Comparison of ENCODE assay signal across 9 cellular contexts in the genomic region with DNA sequence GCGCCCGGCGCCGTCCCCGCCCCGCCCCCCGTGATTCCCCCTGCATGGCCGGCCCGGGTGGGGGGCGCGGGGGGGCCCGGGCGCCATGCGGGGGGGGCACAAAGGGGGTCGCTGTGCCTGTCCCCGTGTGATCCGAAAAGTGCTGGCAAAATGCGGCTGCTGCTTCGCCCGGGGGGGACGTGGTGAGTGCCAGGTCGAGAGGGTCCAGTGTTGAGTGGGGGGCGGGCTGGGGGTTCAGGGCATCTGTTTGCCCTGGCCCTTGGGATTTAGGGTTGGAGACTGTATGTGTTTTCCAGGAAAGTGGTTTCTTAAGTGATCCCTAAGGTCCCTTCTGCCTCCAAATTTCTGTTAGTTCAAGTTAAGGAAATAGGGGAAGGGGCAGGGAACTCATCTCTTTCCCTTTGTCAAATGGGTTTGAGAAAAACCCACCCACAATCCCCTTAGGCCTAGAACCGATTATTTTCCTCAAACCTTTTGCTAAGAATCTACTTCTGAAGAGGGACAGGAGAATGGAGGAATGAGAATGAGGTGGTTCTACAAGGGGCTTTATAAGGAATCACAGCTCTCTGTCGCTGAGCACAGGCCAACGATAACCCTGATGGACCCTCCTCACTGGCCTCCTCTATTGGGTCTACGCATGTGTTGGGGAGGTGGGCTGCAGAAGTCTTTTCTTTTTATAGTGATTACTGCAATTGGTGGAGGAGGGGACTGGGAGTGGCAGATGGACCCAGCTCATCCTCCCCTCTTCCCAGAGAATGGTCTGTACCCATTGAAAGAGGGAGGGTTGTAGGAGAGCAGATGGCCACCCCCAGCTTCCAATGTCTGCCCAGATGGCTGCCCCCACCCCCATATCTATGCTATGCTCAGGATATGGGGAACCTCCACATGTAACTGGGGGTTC. TPM values are rescaled to one million over a fixed set of nuclear protein-coding genes. Genes with fewer than 3 reads are reported as not detected.
DNase-seq lines count a peak whose midpoint lies in the region; ATAC-seq, FAIRE-seq and TF ChIP-seq lines count a peak whose summit lies in the region.
"Had no signal": no experiment of that assay in that cellular context is flagged by ENCODE, and none has a peak within 500 bp of the region (broad histone marks: within the 10 kb centered on the region; RNA-seq: fewer than 3 reads in every experiment).

No MANE protein-coding gene starts in this region.

- H3K27me3 Mint-ChIP-seq in activated naive CD8-positive, alpha-beta T cell treated with anti-CD3 and anti-CD28 coated beads, Interleukin-2, amount 50 U/mL, for 24 hours, result peaks cover 23% of the 10 kb centered on the region

- H3K36me3 Mint-ChIP-seq in activated naive CD8-positive, alpha-beta T cell treated with anti-CD3 and anti-CD28 coated beads, Interleukin-2, amount 50 U/mL, for 24 hours (ENCODE audit: low read depth), result no peaks in the 10 kb centered on the region

- peak overlapping the region; percentile 92 for H4K8ac ChIP-seq in mesenchymal stem cell (ENCODE audit: low read length)

- H2BK120ac ChIP-seq in mesenchymal stem cell (ENCODE audit: low read depth, low read length), result peak overlapping the region; percentile 86

- no peak overlapping the region for H3K4ac ChIP-seq in mesenchymal stem cell (ENCODE audit: low read depth in 1 of 2, low read length in 2 of 2)

- H3K4me1 Mint-ChIP-seq in activated naive CD8-positive, alpha-beta T cell treated with anti-CD3 and anti-CD28 coated beads, Interleukin-2, amount 50 U/mL, for 24 hours, result peaks cover 9% of the 10 kb centered on the region

- H2BK5ac ChIP-seq in mesenchymal stem cell (ENCODE audit: low read depth, low read length, poor library complexity, severe bottlenecking), result no peak overlapping the region

- peaks cover 7% of the 10 kb centered on the region for H3K79me1 ChIP-seq in mesenchymal stem cell (replicated peaks; ENCODE audit: low read length, poor library complexity, severe bottlenecking)

- H3K4me3 Mint-ChIP-seq in activated naive CD8-positive, alpha-beta T cell treated with anti-CD3 and anti-CD28 coated beads, Interleukin-2, amount 50 U/mL, for 24 hours, result peak overlapping the region; percentile 51

- FAIRE-seq in GM12892 (lab: Jason Lieb, UNC), result no peak

- H3K27me3 ChIP-seq in heart right ventricle (peaks cover 0 to 57% (median 0%) of the 10 kb centered on the region in 7 donors), mesenchymal stem cell (ENCODE audit: control insufficient read depth in 1 of 2, insufficient read depth in 1 of 2, low read length in 2 of 2) (peaks cover 0 to 57% of the 10 kb centered on the region in 2 experiments), aorta (ENCODE audit: control insufficient read depth in 1 of 2, insufficient read depth in 2 of 2, low read length in 1 of 2) (no peaks in the 10 kb centered on the region)

- peak overlapping the region in 1 of 2 experiments; percentile 64 for H2BK12ac ChIP-seq in mesenchymal stem cell (ENCODE audit: low read length in 2 of 2)

- H3K9me3 ChIP-seq in heart right ventricle (no peaks in the 10 kb centered on the region), mesenchymal stem cell (ENCODE audit: control insufficient read depth, low read length) (no peaks in the 10 kb centered on the region), aorta (ENCODE audit: control insufficient read depth, low read length) (no peaks in the 10 kb centered on the region)

- H3K36me3 ChIP-seq in heart right ventricle (peaks cover 0 to 50% (median 6%) of the 10 kb centered on the region in 9 donors), mesenchymal stem cell (ENCODE audit: control insufficient read depth in 1 of 2, insufficient read depth in 2 of 2, low read depth in 1 of 2, low read length in 2 of 2) (peaks cover 0 to 56% of the 10 kb centered on the region in 2 experiments), aorta (ENCODE audit: control insufficient read depth in 1 of 2, insufficient read depth in 2 of 2, low read length in 1 of 2) (peaks cover 0 to 7% of the 10 kb centered on the region in 2 donors)

- H3K4me2 ChIP-seq in mesenchymal stem cell (ENCODE audit: low read length, poor library complexity, severe bottlenecking), result peak overlapping the region; percentile 77

- DNase-seq in heart right ventricle (no peak), Right ventricle myocardium inferior (ENCODE audit: missing footprints) (no peak), mesenchymal stem cell (no peak), aorta (no peak), GM12892 (ENCODE audit: insufficient read length) (no peak)
- no peak for DNase-seq in activated naive CD8-positive, alpha-beta T cell treated with anti-CD3 and anti-CD28 coated beads, Interleukin-2, amount 50 U/mL, for 24 hours
- DNase-seq: NCI-H1417 treated with DMSO at 0.1 percent for 48 hours had no signal

- H3K27ac ChIP-seq in heart right ventricle, result peak overlapping the region; percentile 69 to 92 (median 85)
- H3K27ac ChIP-seq in mesenchymal stem cell (ENCODE audit: low read length, poor library complexity, severe bottlenecking), result no peak overlapping the region
- H3K27ac ChIP-seq in aorta (ENCODE audit: low read depth in 1 of 2, low read length in 2 of 2), result peak overlapping the region in 1 of 2 donors; percentile 29

- intact Hi-C loops in heart right ventricle (cut with DNase I), result no loop called here
- intact Hi-C loops in Right ventricle myocardium inferior (cut with DNase I), result loop anchor here (5.0 kb wide), 1 partner anchor 90 kb away; a partner anchor contains a TSS
- intact Hi-C loops in aorta (cut with DNase I), result no loop called here

- peak overlapping the region; percentile 62 for H4K91ac ChIP-seq in mesenchymal stem cell (ENCODE audit: low read length)

- ATAC-seq in heart right ventricle (no peak), Right ventricle myocardium inferior (no peak), aorta (ENCODE audit: low FRiP score) (no peak), HG02938 (IDR thresholded peaks at IDR 0.05; ENCODE audit: unreplicated experiment) (no peak), HG03432 (IDR thresholded peaks at IDR 0.05; ENCODE audit: unreplicated experiment) (no peak)
- ATAC-seq in activated naive CD8-positive, alpha-beta T cell treated with anti-CD3 and anti-CD28 coated beads, Interleukin-2, amount 50 U/mL, for 24 hours, result no peak

- no peak for TF ChIP-seq CTCF in heart right ventricle (IDR thresholded peaks at IDR 0.05)

- no peak overlapping the region for H3K14ac ChIP-seq in mesenchymal stem cell (ENCODE audit: low read length in 2 of 2)

- H2AFZ ChIP-seq in mesenchymal stem cell (ENCODE audit: low read depth, low read length), result no peak overlapping the region

- H2AK5ac ChIP-seq in mesenchymal stem cell (ENCODE audit: low read length, severe bottlenecking), result no peak overlapping the region

- no peaks in the 10 kb centered on the region for H3K9me3 Mint-ChIP-seq in activated naive CD8-positive, alpha-beta T cell treated with anti-CD3 and anti-CD28 coated beads, Interleukin-2, amount 50 U/mL, for 24 hours

- peak overlapping the region; percentile 49 for H3K9ac ChIP-seq in mesenchymal stem cell (ENCODE audit: low read length)

- peak overlapping the region in 1 of 2 experiments; percentile 97 for H3K23ac ChIP-seq in mesenchymal stem cell (ENCODE audit: low read length in 2 of 2)

- no peak for TF ChIP-seq POLR2A in GM12892 (IDR thresholded peaks at IDR 0.05; ENCODE audit: low read depth, low read length)

- no peak overlapping the region for H3K27ac Mint-ChIP-seq in activated naive CD8-positive, alpha-beta T cell treated with anti-CD3 and anti-CD28 coated beads, Interleukin-2, amount 50 U/mL, for 24 hours

- H3K4me1 ChIP-seq in heart right ventricle (peaks cover 0 to 89% (median 33%) of the 10 kb centered on the region in 9 donors), mesenchymal stem cell (ENCODE audit: control insufficient read depth, insufficient read depth, low read depth, low read length) (peaks cover 15% of the 10 kb centered on the region), aorta (ENCODE audit: control insufficient read depth in 1 of 2, insufficient read depth in 2 of 2, low read length in 2 of 2) (no peaks in the 10 kb centered on the region)

- H3K18ac ChIP-seq in mesenchymal stem cell (ENCODE audit: low read depth in 1 of 2, low read length in 2 of 2), result peak overlapping the region in 1 of 2 experiments; percentile 78

- H3K4me3 ChIP-seq in heart right ventricle (peak overlapping the region; percentile 57 to 80 (median 70)), mesenchymal stem cell (ENCODE audit: insufficient read depth in 1 of 2, low read depth in 1 of 2, low read length in 2 of 2) (peak overlapping the region; percentile 60 to 81), aorta (ENCODE audit: low read length in 2 of 2) (peak overlapping the region; percentile 62 to 86)

- 9 to 12% methylated on average over 25 to 27 of the region's 27 CpGs for WGBS in heart right ventricle, 2 donors
- 12% methylated on average over 21 of the region's 27 CpGs for WGBS in mesenchymal stem cell
- WGBS in aorta, 2 donors, result 7 to 10% methylated on average over 12 to 27 of the region's 27 CpGs

- no peak overlapping the region for H2BK15ac ChIP-seq in mesenchymal stem cell (ENCODE audit: low read depth, poor library complexity, severe bottlenecking)

RNA-seq across cellular contexts. Expression of a gene that starts 0.8 kb away (rescaled TPM):
- 10 to 100 TPM in 3 of 10 donors, 1 to 10 TPM in 7; 5.0 to 17.6 (median 7.5) TPM for total RNA-seq in heart right ventricle
- 10 to 100 TPM; 13.1 to 49.2 TPM for polyA plus RNA-seq in heart right ventricle
- total RNA-seq in Right ventricle myocardium inferior, result 13.0 TPM
- polyA plus RNA-seq in mesenchymal stem cell (2013, experiment 1 of 2), result 6.7 TPM
- polyA plus RNA-seq in mesenchymal stem cell (2013, experiment 2 of 2), result 5.9 TPM
- 10 to 100 TPM; 72.0 to 73.0 TPM for total RNA-seq in aorta
- polyA plus RNA-seq in aorta, result 100 to 1,000 TPM in 1 of 2 donors, 10 to 100 TPM in 1; 65.6 to 253 TPM
- polyA plus RNA-seq in GM12892 (2012; ENCODE audit: missing spikeins), result 7.1 TPM

RNA-seq across cellular contexts. Expression of a gene that starts 7.4 kb away (rescaled TPM):
- total RNA-seq in heart right ventricle, result 10 to 100 TPM; 16.9 to 30.2 (median 22.2) TPM
- polyA plus RNA-seq in heart right ventricle, result 10 to 100 TPM; 20.9 to 58.2 TPM
- total RNA-seq in Right ventricle myocardium inferior, result 23.8 TPM
- polyA plus RNA-seq in mesenchymal stem cell (2013, experiment 1 of 2), result 27.2 TPM
- 26.4 TPM for polyA plus RNA-seq in mesenchymal stem cell (2013, experiment 2 of 2)
- total RNA-seq in aorta, result 10 to 100 TPM; 47.2 to 47.4 TPM
- polyA plus RNA-seq in aorta, result 100 to 1,000 TPM in 1 of 2 donors, 10 to 100 TPM in 1; 14.0 to 123 TPM
- polyA plus RNA-seq in GM12892 (2012; ENCODE audit: missing spikeins), result 23.5 TPM

RNA-seq across cellular contexts. Expression of a gene that starts 20.9 kb away (rescaled TPM):
- 1 to 10 TPM; 2.0 to 9.3 (median 5.5) TPM for total RNA-seq in heart right ventricle
- polyA plus RNA-seq in heart right ventricle, result 1 to 10 TPM; 2.4 to 5.3 TPM
- 7.3 TPM for total RNA-seq in Right ventricle myocardium inferior
- 0.77 TPM for polyA plus RNA-seq in mesenchymal stem cell (2013, experiment 1 of 2)
- polyA plus RNA-seq in mesenchymal stem cell (2013, experiment 2 of 2), result 0.96 TPM
- total RNA-seq in aorta, result 1 to 10 TPM; 5.9 to 6.5 TPM
- 1 to 10 TPM; 1.0 to 2.9 TPM for polyA plus RNA-seq in aorta
- polyA plus RNA-seq in GM12892 (2012; ENCODE audit: missing spikeins), result 0.38 TPM

RNA-seq across cellular contexts. Expression of a gene that starts 21.1 kb away (rescaled TPM):
- total RNA-seq in heart right ventricle, result 10 to 100 TPM in 9 of 10 donors, 1 to 10 TPM in 1; 9.6 to 17.2 (median 14.7) TPM
- 10 to 100 TPM in 1 of 2 donors, 1 to 10 TPM in 1; 5.8 to 13.6 TPM for polyA plus RNA-seq in heart right ventricle
- total RNA-seq in Right ventricle myocardium inferior, result 13.1 TPM
- polyA plus RNA-seq in mesenchymal stem cell (2013, experiment 1 of 2), result 15.5 TPM
- 15.4 TPM for polyA plus RNA-seq in mesenchymal stem cell (2013, experiment 2 of 2)
- total RNA-seq in aorta, result 10 to 100 TPM; 25.1 to 28.4 TPM
- polyA plus RNA-seq in aorta, result 10 to 100 TPM; 14.5 to 27.0 TPM
- 12.2 TPM for polyA plus RNA-seq in GM12892 (2012; ENCODE audit: missing spikeins)
